8 cellular contexts compared by ENCODE assay signal in the genomic region with DNA sequence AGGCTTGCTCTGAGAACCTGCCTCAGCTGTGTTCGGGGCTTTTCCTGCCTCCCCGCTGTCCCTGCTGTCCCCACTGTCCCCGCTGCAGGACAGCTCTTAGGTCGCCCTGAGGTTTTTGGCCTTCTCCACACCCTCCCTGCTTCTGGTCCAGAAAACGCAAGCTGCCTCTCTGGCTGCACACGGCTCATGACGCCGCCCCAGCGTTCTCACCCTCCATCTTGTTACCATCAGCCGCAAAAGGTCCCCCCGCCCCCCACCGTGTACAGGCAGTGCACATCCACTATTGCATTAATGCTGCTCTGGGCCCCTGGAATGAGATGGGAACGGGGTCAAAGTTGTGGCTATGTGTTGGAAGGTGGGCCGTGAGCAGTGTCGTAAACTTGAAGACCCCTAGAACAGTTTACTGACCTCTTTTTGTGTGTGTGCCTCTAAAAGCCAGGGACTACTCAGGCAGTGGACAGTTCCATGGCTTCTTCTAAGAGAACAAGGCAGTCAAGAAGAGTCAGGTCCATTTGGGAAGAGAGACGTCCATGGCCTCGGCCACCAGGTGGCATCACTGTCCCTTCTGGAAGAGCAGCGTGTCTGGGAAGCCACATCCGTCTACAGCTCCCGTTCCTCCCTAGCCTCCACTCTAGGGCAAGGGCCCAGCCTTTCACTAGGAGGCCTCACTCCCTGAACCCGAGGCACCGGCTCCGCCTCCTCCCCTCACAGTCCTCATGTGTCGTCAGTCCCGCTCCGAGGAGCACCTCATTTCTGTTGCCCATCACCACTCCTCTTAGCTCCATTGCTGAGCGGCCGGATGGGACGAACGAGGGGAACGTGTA. TPM values are rescaled to one million over a fixed set of nuclear protein-coding genes. Genes with fewer than 3 reads are reported as not detected.
DNase-seq lines count a peak whose midpoint lies in the region; TF ChIP-seq lines count a peak whose summit lies in the region.

No MANE protein-coding gene starts in this region.

- no peak overlapping the region for H3K27ac ChIP-seq in SJCRH30
- peak overlapping the region in 1 of 2 donors; percentile 55 for H3K27ac ChIP-seq in ovary
- H3K27ac ChIP-seq in thyroid gland = peak overlapping the region in 1 of 3 donors; percentile 15

- intact Hi-C loops in ovary (cut with DNase I) = loop anchor here (1.0 to 5.0 kb wide), 4 partner anchors 135 to 137 kb away; no protein-coding TSS in a partner anchor
- intact Hi-C loops in thyroid gland (cut with DNase I) = loop anchor here (2.0 to 10.0 kb wide), 2 partner anchors 135 to 497 kb away; partner anchors contain the start of gene MRPS33

- no peaks in the 10 kb centered on the region for H3K9me3 ChIP-seq in SJCRH30 (replicated peaks)
- H3K9me3 ChIP-seq in ovary = no peaks in the 10 kb centered on the region
- no peaks in the 10 kb centered on the region for H3K9me3 ChIP-seq in thyroid gland

- TF ChIP-seq EP300 in ovary (IDR thresholded peaks at IDR 0.05) = no peak

- no peaks in the 10 kb centered on the region for H3K27me3 ChIP-seq in SJCRH30
- H3K27me3 ChIP-seq in ovary = no peaks in the 10 kb centered on the region
- no peaks in the 10 kb centered on the region for H3K27me3 ChIP-seq in thyroid gland

- DNase-seq in activated gamma-delta T cell treated with Interleukin-2 at 50 U/mL for 16 hours = peak; percentile 60
- no peak for DNase-seq in activated gamma-delta T cell (lab: John Stamatoyannopoulos, UW)
- DNase-seq in NAMALWA (ENCODE audit: low spot score) = peak; percentile 74
- DNase-seq in SJCRH30 = peak; percentile 90 to 96
- DNase-seq in activated naive CD4-positive, alpha-beta T cell (lab: John Stamatoyannopoulos, UW) = peak; percentile 4 to 61 (median 20)
- DNase-seq in globus pallidus (ENCODE audit: low spot score) = peak; percentile 82
- peak; percentile 91 to 95 (median 94) for DNase-seq in ovary
- peak; percentile 86 to 89 for DNase-seq in thyroid gland

- TF ChIP-seq CTCF in ovary (IDR thresholded peaks at IDR 0.05) (peak; percentile 85 to 92 (median 91)), thyroid gland (IDR thresholded peaks at IDR 0.05) (peak; percentile 47 to 85 (median 75))

- no peak overlapping the region for H3K4me3 ChIP-seq in SJCRH30
- H3K4me3 ChIP-seq in ovary = no peak overlapping the region
- H3K4me3 ChIP-seq in thyroid gland (replicated peaks in 1 of 3) = no peak overlapping the region

- H3K36me3 ChIP-seq in SJCRH30 (no peaks in the 10 kb centered on the region), ovary (no peaks in the 10 kb centered on the region), thyroid gland (no peaks in the 10 kb centered on the region)

- TF ChIP-seq POLR2A in ovary (IDR thresholded peaks at IDR 0.05) (no peak), thyroid gland (IDR thresholded peaks at IDR 0.05) (no peak)

- H3K4me1 ChIP-seq in SJCRH30 = no peaks in the 10 kb centered on the region
- peaks cover 3% of the 10 kb centered on the region for H3K4me1 ChIP-seq in ovary (ENCODE audit: insufficient read depth)
- H3K4me1 ChIP-seq in thyroid gland = peaks cover 0 to 3% of the 10 kb centered on the region in 2 donors

- 41 to 44% (median 43%) methylated on average over 31 of the region's 31 CpGs for WGBS in ovary, 3 donors
- 50 to 59% methylated on average over 26 to 31 of the region's 31 CpGs for WGBS in thyroid gland, 2 donors

RNA-seq across cellular contexts. Expression of gene MKRN1, which starts 38.5 kb away (rescaled TPM):
- total RNA-seq in SJCRH30 (2014; rRNA removed; shearing (Covaris generic)) = 41.1 and 43.3 TPM in 2 replicates
- total RNA-seq in ovary (10 to 100 TPM; 42.0 to 91.0 (median 73.6) TPM), thyroid gland (10 to 100 TPM; 60.2 to 87.9 (median 69.1) TPM)
- polyA plus RNA-seq in ovary = 100 to 1,000 TPM in 1 of 2 donors, 10 to 100 TPM in 1; 60.3 to 124 TPM
